In the genomic region with DNA sequence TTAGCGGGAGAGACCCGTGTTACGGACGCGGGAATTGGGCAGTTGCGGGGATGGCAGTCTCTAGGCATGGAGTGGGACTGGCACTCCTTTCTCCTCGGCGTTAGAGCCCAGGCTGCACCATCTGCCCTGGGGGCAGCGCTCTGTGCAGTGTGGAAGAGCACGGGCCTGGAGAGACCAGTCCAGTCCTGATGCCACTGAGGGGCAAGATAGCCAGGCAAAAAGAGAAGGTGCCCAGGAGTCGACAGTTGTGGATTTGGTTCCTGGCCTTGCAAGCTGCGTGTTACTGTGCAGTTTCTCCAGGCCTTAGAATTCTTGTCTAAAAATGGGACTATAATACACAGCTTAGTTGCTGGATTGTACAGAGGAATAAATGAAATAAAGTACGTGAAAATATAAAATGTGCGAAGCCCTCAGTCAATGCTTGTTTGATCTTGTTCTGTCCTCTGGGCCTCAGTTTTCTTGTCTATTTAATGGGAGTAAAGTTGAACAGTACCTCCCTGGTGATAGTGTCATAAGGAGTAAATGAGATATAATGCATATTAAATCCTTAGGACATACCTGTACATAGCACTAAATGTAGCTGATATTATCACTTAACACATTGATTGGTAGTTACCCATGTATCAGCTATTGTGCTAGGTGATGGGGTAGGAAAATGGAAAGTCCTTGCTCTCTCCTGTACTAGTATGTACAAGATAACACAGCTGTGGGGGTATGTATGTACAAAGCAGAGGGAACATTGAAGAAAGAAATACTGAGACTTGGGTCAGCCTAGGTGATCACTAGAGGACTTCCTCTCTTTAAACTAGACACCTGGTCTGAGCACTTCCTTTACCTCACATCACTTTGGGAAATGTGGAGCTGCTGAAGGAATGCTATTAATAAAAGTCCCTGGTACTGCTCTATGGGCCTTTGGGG, we compare ENCODE assay signal across 7 cellular contexts. TPM values are rescaled to one million over a fixed set of nuclear protein-coding genes. Genes with fewer than 3 reads are reported as not detected.
DNase-seq lines count a peak whose midpoint lies in the region; ATAC-seq and TF ChIP-seq lines count a peak whose summit lies in the region.

No MANE protein-coding gene starts in this region.

- WGBS in esophagus squamous epithelium, 2 donors = 12 to 40% methylated on average over 4 to 12 of the region's 14 CpGs

- H3K4me1 Mint-ChIP-seq in osteocyte (ENCODE audit: unreplicated experiment) = peaks cover 27% of the 10 kb centered on the region

- H3K4me3 Mint-ChIP-seq in osteocyte (ENCODE audit: unreplicated experiment) = peak overlapping the region; percentile 89

- H3K27me3 ChIP-seq in H7 (ENCODE audit: control insufficient read depth, insufficient read depth, low read length) = no peaks in the 10 kb centered on the region
- H3K27me3 ChIP-seq in SJCRH30 = no peaks in the 10 kb centered on the region
- no peaks in the 10 kb centered on the region for H3K27me3 ChIP-seq in esophagus squamous epithelium

- H3K27ac ChIP-seq in SJCRH30 (peak overlapping the region; percentile 80), esophagus squamous epithelium (peak overlapping the region; percentile 83 to 90 (median 86))

- TF ChIP-seq POLR2A in esophagus squamous epithelium (IDR thresholded peaks at IDR 0.05) = no peak

- TF ChIP-seq CTCF in esophagus squamous epithelium (IDR thresholded peaks at IDR 0.05) = no peak
- no peak for TF ChIP-seq CTCF in osteocyte (IDR thresholded peaks at IDR 0.05)
- TF ChIP-seq CTCF in GM13976 (IDR thresholded peaks at IDR 0.05; ENCODE audit: borderline replicate concordance, control extremely low read depth, extremely low read depth, insufficient read depth, missing control alignments) = no peak

- no peak for DNase-seq in H7
- DNase-seq in SJCRH30 = peak in 1 of 2 experiments; percentile 39
- DNase-seq in esophagus squamous epithelium (lab: John Stamatoyannopoulos, UW) = no peak
- no peak for DNase-seq in osteocyte (ENCODE audit: extremely low spot score, unreplicated experiment)
- no peak for DNase-seq in GM13976 (ENCODE audit: low spot score)

- peak overlapping the region; percentile 85 for H3K27ac Mint-ChIP-seq in osteocyte (ENCODE audit: unreplicated experiment)

- intact Hi-C loops in esophagus squamous epithelium (cut with DNase I) = no loop called here

- H3K9me3 Mint-ChIP-seq in osteocyte (ENCODE audit: unreplicated experiment) = no peaks in the 10 kb centered on the region

- in situ Hi-C loops in GM13976 (cut with MboI; ENCODE audit: low sequenced_read_pairs, unreplicated experiment) = no loop called here

- H3K4me3 ChIP-seq in H7 (ENCODE audit: insufficient read depth, low read depth, low read length) = peak overlapping the region; percentile 87
- peak overlapping the region; percentile 94 for H3K4me3 ChIP-seq in SJCRH30
- peak overlapping the region; percentile 66 to 86 (median 81) for H3K4me3 ChIP-seq in esophagus squamous epithelium

- ATAC-seq in HG02763 (IDR thresholded peaks at IDR 0.05; ENCODE audit: unreplicated experiment) (no peak), HG03108 (IDR thresholded peaks at IDR 0.05; ENCODE audit: unreplicated experiment) (no peak)

- H3K36me3 ChIP-seq in H7 (replicated peaks; ENCODE audit: control insufficient read depth, insufficient read depth, low read length) (0 out of 2 replicates have a peak, but pooled peaks cover 1% of the 10 kb centered on the region), SJCRH30 (peaks cover 6% of the 10 kb centered on the region; the same call in 1 of the 2 replicates), esophagus squamous epithelium (peaks cover 0 to 10% (median 0%) of the 10 kb centered on the region in 3 donors)

- no peaks in the 10 kb centered on the region for H3K27me3 Mint-ChIP-seq in osteocyte (ENCODE audit: unreplicated experiment)

- peaks cover 5% of the 10 kb centered on the region for H3K36me3 Mint-ChIP-seq in osteocyte (ENCODE audit: unreplicated experiment)

- H3K4me1 ChIP-seq in SJCRH30 (peaks cover 4% of the 10 kb centered on the region; the same call in 1 of the 2 replicates), esophagus squamous epithelium (peaks cover 18 to 48% (median 19%) of the 10 kb centered on the region in 3 donors)

- H3K9me3 ChIP-seq in SJCRH30 (replicated peaks) (no peaks in the 10 kb centered on the region), esophagus squamous epithelium (no peaks in the 10 kb centered on the region)

RNA-seq across cellular contexts. Expression of gene ATXN10, which starts 1.2 kb away (rescaled TPM):
- total RNA-seq in H7 (2014; rRNA removed; shearing (Covaris generic)) = 62.7 and 65.8 TPM in 2 replicates
- 38.4 and 51.4 TPM in 2 replicates for total RNA-seq in SJCRH30 (2014; rRNA removed; shearing (Covaris generic))
- 100 to 1,000 TPM in 1 of 4 donors, 10 to 100 TPM in 3; 79.0 to 152 (median 88.3) TPM for total RNA-seq in esophagus squamous epithelium
- total RNA-seq in osteocyte = 147 and 164 TPM in 2 replicates
